Comparison of ENCODE assay signal across 8 cellular contexts in genomic region chr2:47903781-47904447, GRCh38. TPM values are rescaled to one million over a fixed set of nuclear protein-coding genes. Genes with fewer than 3 reads are reported as not detected.
DNase-seq lines count a peak whose midpoint lies in the region; ATAC-seq and TF ChIP-seq lines count a peak whose summit lies in the region.

No MANE protein-coding gene starts in this region.

- no peaks in the 10 kb centered on the region for H3K27me3 ChIP-seq in hepatocyte

- H3K9me3 ChIP-seq in hepatocyte (ENCODE audit: low read depth) = no peaks in the 10 kb centered on the region

- no peaks in the 10 kb centered on the region for H3K9me3 Mint-ChIP-seq in HFFc6
- no peaks in the 10 kb centered on the region for H3K9me3 Mint-ChIP-seq in activated CD4-positive, alpha-beta memory T cell treated with anti-CD3 and anti-CD28 coated beads, Interleukin-2, amount 10 ng/mL, durations not matched to agents 7 days and 5 days
- no peaks in the 10 kb centered on the region for H3K9me3 Mint-ChIP-seq in stimulated activated effector memory CD8-positive, alpha-beta T cell treated with anti-CD3 and anti-CD28 coated beads, Interleukin-12 subunit alpha, Interleukin-12 subunit beta, amount 100 ng/mL, for 72 hours

- 3% methylated on average over 9 of the region's 9 CpGs for WGBS in hepatocyte (ENCODE audit: low lambda C conversion rate, missing lambda C conversion rate)

- peaks cover 3% of the 10 kb centered on the region for H3K27me3 Mint-ChIP-seq in HFFc6 (ENCODE audit: insufficient read depth)
- H3K27me3 Mint-ChIP-seq in activated CD4-positive, alpha-beta memory T cell treated with anti-CD3 and anti-CD28 coated beads, Interleukin-2, amount 10 ng/mL, durations not matched to agents 7 days and 5 days = no peaks in the 10 kb centered on the region

- TF ChIP-seq CTCF in HFFc6 (IDR thresholded peaks at IDR 0.05) (no peak), hepatocyte (IDR thresholded peaks at IDR 0.05; ENCODE audit: poor library complexity) (no peak)

- peaks cover 46% of the 10 kb centered on the region for H3K4me1 Mint-ChIP-seq in HFFc6 (ENCODE audit: low read depth)
- H3K4me1 Mint-ChIP-seq in activated CD4-positive, alpha-beta memory T cell treated with anti-CD3 and anti-CD28 coated beads, Interleukin-2, amount 10 ng/mL, durations not matched to agents 7 days and 5 days = peaks cover 53% of the 10 kb centered on the region
- H3K4me1 Mint-ChIP-seq in stimulated activated effector memory CD8-positive, alpha-beta T cell treated with anti-CD3 and anti-CD28 coated beads, Interleukin-12 subunit alpha, Interleukin-12 subunit beta, amount 100 ng/mL, for 72 hours = peaks cover 40% of the 10 kb centered on the region

- no peaks in the 10 kb centered on the region for H3K9me2 ChIP-seq in hepatocyte (replicated peaks; ENCODE audit: insufficient read depth)

- H2AFZ ChIP-seq in hepatocyte = no peak overlapping the region

- no peak for ATAC-seq in stimulated activated effector memory CD8-positive, alpha-beta T cell treated with anti-CD3 and anti-CD28 coated beads, Interleukin-12 subunit alpha, Interleukin-12 subunit beta, amount 100 ng/mL, for 72 hours
- ATAC-seq in GM18909 (IDR thresholded peaks at IDR 0.05; ENCODE audit: poor library complexity, unreplicated experiment) = no peak
- no peak for ATAC-seq in HG03460 (IDR thresholded peaks at IDR 0.05; ENCODE audit: unreplicated experiment)

- CTCF ChIA-PET in activated CD4-positive, alpha-beta memory T cell treated with anti-CD3 and anti-CD28 coated beads, Interleukin-2, amount 10 ng/mL, durations not matched to agents 7 days and 5 days (lab: Charles Lee) = no interaction called here

- no peaks in the 10 kb centered on the region for H3K36me3 ChIP-seq in hepatocyte (replicated peaks; ENCODE audit: insufficient read depth, low read depth)

- peaks cover 52% of the 10 kb centered on the region for H4K20me1 ChIP-seq in hepatocyte (ENCODE audit: insufficient read depth, poor library complexity, severe bottlenecking)

- H3K4me3 ChIP-seq in hepatocyte = peak overlapping the region; percentile 88

- peak overlapping the region; percentile 99 for H3K27ac ChIP-seq in hepatocyte

- H3K27ac Mint-ChIP-seq in HFFc6 = peak overlapping the region; percentile 92
- peak overlapping the region; percentile 92 for H3K27ac Mint-ChIP-seq in activated CD4-positive, alpha-beta memory T cell treated with anti-CD3 and anti-CD28 coated beads, Interleukin-2, amount 10 ng/mL, durations not matched to agents 7 days and 5 days
- H3K27ac Mint-ChIP-seq in stimulated activated effector memory CD8-positive, alpha-beta T cell treated with anti-CD3 and anti-CD28 coated beads, Interleukin-12 subunit alpha, Interleukin-12 subunit beta, amount 100 ng/mL, for 72 hours = peak overlapping the region; percentile 96

- DNase-seq in HFFc6 = no peak
- DNase-seq in activated CD4-positive, alpha-beta memory T cell treated with anti-CD3 and anti-CD28 coated beads, Interleukin-2, amount 10 ng/mL, durations not matched to agents 7 days and 5 days = no peak
- no peak for DNase-seq in hepatocyte (ENCODE audit: low spot score)
- no peak for DNase-seq in stimulated activated effector memory CD8-positive, alpha-beta T cell treated with anti-CD3 and anti-CD28 coated beads, Interleukin-12 subunit alpha, Interleukin-12 subunit beta, amount 100 ng/mL, for 72 hours (ENCODE audit: low spot score in 2 of 2)
- no peak for DNase-seq in NCI-H1930 (lab: John Stamatoyannopoulos, UW)
- no peak for DNase-seq in stimulated activated CD4-positive, alpha-beta T cell treated with anti-CD3 and anti-CD28 coated beads, Interleukin-4, amount 100 ng/mL, for 1 hour

- peak overlapping the region; percentile 88 for H3K4me2 ChIP-seq in hepatocyte

- H3K4me1 ChIP-seq in hepatocyte (ENCODE audit: insufficient read depth) = peaks cover 17% of the 10 kb centered on the region

- peak overlapping the region; percentile 96 for H3K4me3 Mint-ChIP-seq in HFFc6
- peak overlapping the region; percentile 99 for H3K4me3 Mint-ChIP-seq in activated CD4-positive, alpha-beta memory T cell treated with anti-CD3 and anti-CD28 coated beads, Interleukin-2, amount 10 ng/mL, durations not matched to agents 7 days and 5 days
- peak overlapping the region; percentile 88 for H3K4me3 Mint-ChIP-seq in stimulated activated effector memory CD8-positive, alpha-beta T cell treated with anti-CD3 and anti-CD28 coated beads, Interleukin-12 subunit alpha, Interleukin-12 subunit beta, amount 100 ng/mL, for 72 hours

- peaks cover 7% of the 10 kb centered on the region for H3K36me3 Mint-ChIP-seq in HFFc6 (ENCODE audit: low read depth)
- H3K36me3 Mint-ChIP-seq in activated CD4-positive, alpha-beta memory T cell treated with anti-CD3 and anti-CD28 coated beads, Interleukin-2, amount 10 ng/mL, durations not matched to agents 7 days and 5 days (ENCODE audit: low read depth) = peaks cover 21% of the 10 kb centered on the region
- H3K36me3 Mint-ChIP-seq in stimulated activated effector memory CD8-positive, alpha-beta T cell treated with anti-CD3 and anti-CD28 coated beads, Interleukin-12 subunit alpha, Interleukin-12 subunit beta, amount 100 ng/mL, for 72 hours = peaks cover 27% of the 10 kb centered on the region

- POLR2A ChIA-PET in activated CD4-positive, alpha-beta memory T cell treated with anti-CD3 and anti-CD28 coated beads, Interleukin-2, amount 10 ng/mL, durations not matched to agents 7 days and 5 days (lab: Charles Lee) = no interaction called here

- H3K79me2 ChIP-seq in hepatocyte = peaks cover 65% of the 10 kb centered on the region

RNA-seq across cellular contexts. Expression of gene FBXO11, which starts 2.4 kb away (rescaled TPM):
- 10 to 100 TPM; 42.3 to 51.5 (median 47.3) TPM for total RNA-seq in HFFc6 (2021; fragmentation: NEBNext Ultra II Directional; extraction: Animal tissue kit (Norgen Biotek cat#: 25700))
- 10 to 100 TPM; 59.4 to 59.7 TPM for total RNA-seq in activated CD4-positive, alpha-beta memory T cell treated with anti-CD3 and anti-CD28 coated beads, Interleukin-2, amount 10 ng/mL, durations not matched to agents 7 days and 5 days
- total RNA-seq in hepatocyte = 41.9 and 63.9 TPM in 2 replicates
- 22.4 and 24.5 TPM in 2 replicates for polyA plus RNA-seq in hepatocyte
